In genomic region chr22:24059793-24060192, GRCh38 we compare ENCODE assay signal across 13 cellular contexts. TPM values are rescaled to one million over a fixed set of nuclear protein-coding genes. Genes with fewer than 3 reads are reported as not detected.
DNase-seq lines count a peak whose midpoint lies in the region; ATAC-seq and TF ChIP-seq lines count a peak whose summit lies in the region.
"Had no signal": no experiment of that assay in that cellular context is flagged by ENCODE, and none has a peak within 500 bp of the region (broad histone marks: within the 10 kb centered on the region; RNA-seq: fewer than 3 reads in every experiment).

No MANE protein-coding gene starts in this region.

- peaks cover 29% of the 10 kb centered on the region for H3K36me3 Mint-ChIP-seq in activated naive CD4-positive, alpha-beta T cell treated with anti-CD3 and anti-CD28 coated beads, Interleukin-2, amount 50 U/mL, for 24 hours

- H3K27me3 ChIP-seq in brain microvascular endothelial cell (replicated peaks) (no peaks in the 10 kb centered on the region), tibial artery (no peaks in the 10 kb centered on the region), SJCRH30 (no peaks in the 10 kb centered on the region)

- no peaks in the 10 kb centered on the region for H3K4me1 Mint-ChIP-seq in activated naive CD4-positive, alpha-beta T cell treated with anti-CD3 and anti-CD28 coated beads, Interleukin-2, amount 50 U/mL, for 24 hours

- H3K27ac Mint-ChIP-seq in activated naive CD4-positive, alpha-beta T cell treated with anti-CD3 and anti-CD28 coated beads, Interleukin-2, amount 50 U/mL, for 24 hours, result peak overlapping the region; percentile 46
- H3K27ac Mint-ChIP-seq: activated CD4-positive, alpha-beta memory T cell treated with anti-CD3 and anti-CD28 coated beads for 36 hours had no signal

- H3K27ac ChIP-seq in brain microvascular endothelial cell (peak overlapping the region; percentile 73), mesodermal cell (ENCODE audit: low read depth, low read length, severe bottlenecking) (peak overlapping the region; percentile 29), tibial artery (peak overlapping the region; percentile 71 to 72), SJCRH30 (no peak overlapping the region)

- in situ Hi-C loops in brain microvascular endothelial cell (cut with HindIII; ENCODE audit: low pct_ligation_motif_present, low sequenced_read_pairs), result loop anchor here (5.0 kb wide), 1 partner anchor 52 kb away; the partner anchor contains the start of gene GSTT4

- intact Hi-C loops in tibial artery (cut with DNase I; ENCODE audit: low total_unique reads), result loop anchor here (2.0 to 5.0 kb wide), 2 partner anchors 47 to 115 kb away; partner anchors contain the start of gene CABIN1

- H3K9me3 Mint-ChIP-seq in activated naive CD4-positive, alpha-beta T cell treated with anti-CD3 and anti-CD28 coated beads, Interleukin-2, amount 50 U/mL, for 24 hours, result no peaks in the 10 kb centered on the region
- H3K9me3 Mint-ChIP-seq: activated CD4-positive, alpha-beta memory T cell treated with anti-CD3 and anti-CD28 coated beads for 36 hours had no signal

- H3K4me3 Mint-ChIP-seq in activated naive CD4-positive, alpha-beta T cell treated with anti-CD3 and anti-CD28 coated beads, Interleukin-2, amount 50 U/mL, for 24 hours, result no peak overlapping the region
- H3K4me3 Mint-ChIP-seq: activated CD4-positive, alpha-beta memory T cell treated with anti-CD3 and anti-CD28 coated beads for 36 hours had no signal

- H3K4me1 ChIP-seq in mesodermal cell (ENCODE audit: control insufficient read depth, insufficient read depth, low read length, poor library complexity, severe bottlenecking), result peaks cover 3% of the 10 kb centered on the region
- H3K4me1 ChIP-seq in tibial artery, result peaks cover 0 to 36% (median 20%) of the 10 kb centered on the region in 4 donors
- H3K4me1 ChIP-seq in SJCRH30, result no peaks in the 10 kb centered on the region

- H3K9me3 ChIP-seq in mesodermal cell (ENCODE audit: control insufficient read depth, low read length), result no peaks in the 10 kb centered on the region
- no peaks in the 10 kb centered on the region for H3K9me3 ChIP-seq in tibial artery
- H3K9me3 ChIP-seq in SJCRH30 (replicated peaks), result no peaks in the 10 kb centered on the region

- TF ChIP-seq CTCF in brain microvascular endothelial cell (IDR thresholded peaks at IDR 0.05; ENCODE audit: low read depth, low read length, missing control alignments), result no peak
- no peak for TF ChIP-seq CTCF in tibial artery (IDR thresholded peaks at IDR 0.05)

- 90 to 97% methylated on average over 8 to 9 of the region's 9 CpGs for WGBS in mesodermal cell (ENCODE audit: insufficient coverage in 2 of 2), 2 experiments

- H3K36me3 ChIP-seq in brain microvascular endothelial cell (replicated peaks) (peaks cover 44% of the 10 kb centered on the region), mesodermal cell (ENCODE audit: control insufficient read depth, insufficient read depth, low read length) (peaks cover 90% of the 10 kb centered on the region), tibial artery (peaks cover 12 to 94% (median 57%) of the 10 kb centered on the region in 3 donors), SJCRH30 (peaks cover 31% of the 10 kb centered on the region)

- no peak overlapping the region for H3K4me3 ChIP-seq in brain microvascular endothelial cell (ENCODE audit: low read depth, low read length)
- no peak overlapping the region for H3K4me3 ChIP-seq in mesodermal cell (ENCODE audit: extremely low read depth, insufficient read depth, low read length, poor library complexity, severe bottlenecking)
- H3K4me3 ChIP-seq in tibial artery, result no peak overlapping the region
- H3K4me3 ChIP-seq in SJCRH30, result no peak overlapping the region

- no peak for ATAC-seq in HG02759 (IDR thresholded peaks at IDR 0.05; ENCODE audit: unreplicated experiment)

- DNase-seq in activated naive CD4-positive, alpha-beta T cell treated with anti-CD3 and anti-CD28 coated beads, Interleukin-2, amount 50 U/mL, for 16 hours, result no peak
- no peak for DNase-seq in brain microvascular endothelial cell
- no peak for DNase-seq in tibial artery
- DNase-seq in activated CD4-positive, alpha-beta T cell treated with anti-CD3 and anti-CD28 coated beads, Interleukin-2, amount 50 U/mL, for 48 hours, result no peak
- DNase-seq in SJCRH30, result no peak
- DNase-seq: activated CD4-positive, alpha-beta memory T cell treated with anti-CD3 and anti-CD28 coated beads for 36 hours; activated effector memory CD4-positive, alpha-beta T cell treated with Interleukin-2 at 50 U/mL for 16 hours; head of caudate nucleus; stimulated activated CD8-positive, alpha-beta memory T cell treated with anti-CD3 and anti-CD28 coated beads, Interleukin-4, amount 100 ng/mL, for 48 hours had no signal

- no peaks in the 10 kb centered on the region for H3K27me3 Mint-ChIP-seq in activated naive CD4-positive, alpha-beta T cell treated with anti-CD3 and anti-CD28 coated beads, Interleukin-2, amount 50 U/mL, for 24 hours
- H3K27me3 Mint-ChIP-seq: activated CD4-positive, alpha-beta memory T cell treated with anti-CD3 and anti-CD28 coated beads for 36 hours had no signal

RNA-seq across cellular contexts. Expression of gene CABIN1, which starts 48.7 kb away (rescaled TPM):
- 35.4 TPM for polyA plus RNA-seq in mesodermal cell (2013, experiment 1 of 2)
- 27.9 TPM for polyA plus RNA-seq in mesodermal cell (2013, experiment 2 of 2)
- 23.9 and 24.9 TPM in 2 replicates for total RNA-seq in SJCRH30 (2014; rRNA removed; shearing (Covaris generic))

RNA-seq across cellular contexts. Expression of gene GSTT4, which starts 54.5 kb away (rescaled TPM):
- polyA plus RNA-seq in mesodermal cell (2013, experiment 1 of 2), result not detected
- polyA plus RNA-seq in mesodermal cell (2013, experiment 2 of 2), result not detected
- not detected in 2 replicates for total RNA-seq in SJCRH30 (2014; rRNA removed; shearing (Covaris generic))
- total RNA-seq: activated CD4-positive, alpha-beta memory T cell treated with anti-CD3 and anti-CD28 coated beads for 36 hours; ureter had no signal
